In genomic region chr14:32201196-32201815, GRCh38 we compare ENCODE assay signal across 1 cellular context.
TF ChIP-seq lines count a peak whose summit lies in the region.

No MANE protein-coding gene starts in this region.

TF ChIP-seq in K562, 482 proteins besides CTCF, POLR2A, EP300 and RAD21 (continued from another document):
- TF ChIP-seq ZNF764 (CRISPR knock-in tag; IDR thresholded peaks at IDR 0.05; ENCODE audit: low read depth) (no peak), SRSF7 (optimal IDR thresholded peaks at IDR 0.05; ENCODE audit: low read depth, low read length) (no peak), RFX7 (CRISPR knock-in tag; IDR thresholded peaks at IDR 0.05) (no peak), ZNF212 (CRISPR knock-in tag; IDR thresholded peaks at IDR 0.05) (no peak), IRF1 (CRISPR knock-in tag; IDR thresholded peaks at IDR 0.05; ENCODE audit: borderline replicate concordance) (no peak), PHF20 (IDR thresholded peaks at IDR 0.05; ENCODE audit: partially characterized antibody) (no peak), ETV6 (IDR thresholded peaks at IDR 0.05; ENCODE audit: borderline replicate concordance in 1 of 2, low read depth in 2 of 2, low read length in 1 of 2) (no peak), ETV6 (CRISPR knock-in tag; IDR thresholded peaks at IDR 0.05; ENCODE audit: borderline replicate concordance) (no peak), PHB (CRISPR knock-in tag; IDR thresholded peaks at IDR 0.05) (no peak), CC2D1A (IDR thresholded peaks at IDR 0.05) (peak; percentile 36; the same call in 1 of the 2 replicates), CBX2 (IDR thresholded peaks at IDR 0.05; ENCODE audit: insufficient read depth, low read length, poor library complexity, severe bottlenecking) (no peak), ZBTB33 (CRISPR knock-in tag; IDR thresholded peaks at IDR 0.05) (no peak), PYGO2 (tag; IDR thresholded peaks at IDR 0.05) (no peak), POLR2B (IDR thresholded peaks at IDR 0.05; ENCODE audit: low read depth, partially characterized antibody) (no peak), ESRRB (CRISPR knock-in tag; IDR thresholded peaks at IDR 0.05; ENCODE audit: borderline replicate concordance) (no peak), TRIM25 (IDR thresholded peaks at IDR 0.05; ENCODE audit: borderline replicate concordance) (no peak), BHLHE40 (IDR thresholded peaks at IDR 0.05; ENCODE audit: low read length) (peak; percentile 53; the same call in 1 of the 2 replicates), ARID4B (CRISPR knock-in tag; IDR thresholded peaks at IDR 0.05) (peak; percentile 34; the same call in 1 of the 2 replicates), ZNF780A (CRISPR knock-in tag; IDR thresholded peaks at IDR 0.05) (no peak), DMBX1 (CRISPR knock-in tag; IDR thresholded peaks at IDR 0.05; ENCODE audit: borderline replicate concordance) (no peak), ZNF146 (CRISPR knock-in tag; IDR thresholded peaks at IDR 0.05; ENCODE audit: unreplicated experiment) (no peak), NBN (IDR thresholded peaks at IDR 0.05; ENCODE audit: low read depth) (no peak), BRF1 (IDR thresholded peaks at IDR 0.05; ENCODE audit: borderline replicate concordance, extremely low read depth, insufficient read length) (no peak)
